ENCODE assay signal across 22 cellular contexts in genomic region chr7:75024922-75025321, GRCh38. TPM values are rescaled to one million over a fixed set of nuclear protein-coding genes. Genes with fewer than 3 reads are reported as not detected.
DNase-seq lines count a peak whose midpoint lies in the region; ATAC-seq, FAIRE-seq and TF ChIP-seq lines count a peak whose summit lies in the region.
"Had no signal": no experiment of that assay in that cellular context is flagged by ENCODE, and none has a peak within 500 bp of the region (broad histone marks: within the 10 kb centered on the region; RNA-seq: fewer than 3 reads in every experiment).

No MANE protein-coding gene starts in this region.

- H3K14ac ChIP-seq in IMR-90 (replicated peaks; ENCODE audit: low read depth, low read length) = no peak overlapping the region

- no peak overlapping the region for H2BK120ac ChIP-seq in IMR-90 (ENCODE audit: low read depth, low read length)

- H3K27ac ChIP-seq in IMR-90 (ENCODE audit: insufficient read depth, low read length) = no peak overlapping the region
- H3K27ac ChIP-seq in K562 (ENCODE audit: extremely low read depth, low read depth, low read length) = no peak overlapping the region
- H3K27ac ChIP-seq in osteoblast (ENCODE audit: low read depth, low read length) = no peak overlapping the region
- H3K27ac ChIP-seq: GM23248, HL-60 had no signal

- dilution Hi-C loops in IMR-90 (cut with HindIII; ENCODE audit: low sequenced_read_pairs, unreplicated experiment) = no loop called here

- no peak overlapping the region for H2BK15ac ChIP-seq in IMR-90 (ENCODE audit: low read depth, low read length)

- no peak overlapping the region for H4K91ac ChIP-seq in IMR-90 (ENCODE audit: insufficient read depth, low read depth, low read length)

- no peak overlapping the region for H3K4ac ChIP-seq in IMR-90 (ENCODE audit: low read depth, low read length)

- TF ChIP-seq EP300 in K562 (IDR thresholded peaks at IDR 0.05; ENCODE audit: low read length) = no peak

- no peak for ATAC-seq in IMR-90 (ENCODE audit: low read depth)
- ATAC-seq in K562 = no peak
- ATAC-seq in HG02852 (IDR thresholded peaks at IDR 0.05; ENCODE audit: unreplicated experiment) = no peak
- ATAC-seq: GM12878 had no signal

- no peak overlapping the region for H3K4me2 ChIP-seq in IMR-90 (ENCODE audit: low read depth, low read length)
- H3K4me2 ChIP-seq in K562 (ENCODE audit: insufficient read depth, low read length) = no peak overlapping the region
- no peak overlapping the region for H3K4me2 ChIP-seq in osteoblast (ENCODE audit: insufficient read depth, low read length)

- H3K79me2 ChIP-seq in K562 (ENCODE audit: control insufficient read depth, insufficient read depth, low read length) (no peaks in the 10 kb centered on the region), osteoblast (ENCODE audit: insufficient read depth, low read length) (no peaks in the 10 kb centered on the region)

- in situ Hi-C loops in IMR-90 (cut with MboI; ENCODE audit: low sequenced_read_pairs) (loop anchor here (25.0 kb wide), 1 partner anchor 113 kb away; a partner anchor contains a TSS), K562 (cut with MboI) (loop anchor here (25.0 kb wide), 1 partner anchor 613 kb away; no protein-coding TSS in a partner anchor)

- H3K27me3 ChIP-seq in IMR-90 (ENCODE audit: control insufficient read depth, insufficient read depth, low read length) = no peaks in the 10 kb centered on the region
- no peaks in the 10 kb centered on the region for H3K27me3 ChIP-seq in K562 (ENCODE audit: control insufficient read depth in 2 of 2, insufficient read depth in 2 of 2, low read length in 2 of 2)
- H3K27me3 ChIP-seq in osteoblast (ENCODE audit: insufficient read depth, low read length) = no peaks in the 10 kb centered on the region
- H3K27me3 ChIP-seq: BE2C had no signal

- H3K23ac ChIP-seq in IMR-90 (ENCODE audit: low read depth, low read length) = no peak overlapping the region

- H3K56ac ChIP-seq in IMR-90 (ENCODE audit: extremely low read depth, insufficient read depth, low read length) = no peak overlapping the region

- no peaks in the 10 kb centered on the region for H4K20me1 ChIP-seq in IMR-90 (ENCODE audit: insufficient read depth, low read length)
- no peaks in the 10 kb centered on the region for H4K20me1 ChIP-seq in K562 (replicated peaks; ENCODE audit: control insufficient read depth, insufficient read depth, low read length)
- no peaks in the 10 kb centered on the region for H4K20me1 ChIP-seq in osteoblast (ENCODE audit: insufficient read depth, low read length)

- no peak overlapping the region for H2AK5ac ChIP-seq in IMR-90 (ENCODE audit: low read depth, low read length)

- TF ChIP-seq POLR2A in IMR-90 (IDR thresholded peaks at IDR 0.05; ENCODE audit: low read depth, low read length) (no peak), K562 (conservative IDR thresholded peaks at IDR 0.05) (no peak)

- POLR2A ChIA-PET in IMR-90 (lab: Charles Lee; ENCODE audit: unreplicated experiment) = no interaction called here
- POLR2A ChIA-PET in K562 (lab: Yijun Ruan, JAX) = interaction anchor here (0.6 to 1.4 kb wide), 4 partner anchors 8 to 22 kb away, joined by 3 to 5 read pairs (median 4); no protein-coding TSS in a partner anchor

- intact Hi-C loops in IMR-90 (cut with micrococcal nuclease) (no loop called here), K562 (cut with micrococcal nuclease) (no loop called here)

- WGBS in IMR-90 (ENCODE audit: extremely low coverage in 2 of 2, insufficient read length in 1 of 2), 2 experiments = 94% methylated on average over 6 of the region's 17 CpGs; no CpG with 5 or more reads in 1 of the 2 experiments
- 58% methylated on average over 16 of the region's 17 CpGs for WGBS in K562 (ENCODE audit: insufficient coverage, low coverage, missing lambda C conversion rate)

- DNase-seq in IMR-90 (no peak), K562 (ENCODE audit: extremely low read depth in 1 of 4, low spot score in 3 of 4) (peak in 1 of 4 experiments; percentile 8), osteoblast (ENCODE audit: insufficient read length, low spot score, missing footprints) (peak; percentile 72), NCI-H82 (lab: John Stamatoyannopoulos, UW) (no peak), ecto neural progenitor cell (ENCODE audit: low spot score) (no peak)
- DNase-seq: ACHN; BE2C; C1 segment of cervical spinal cord; CD4-positive, CD25-positive, alpha-beta regulatory T cell; CD8-positive, alpha-beta memory T cell; COR-L47; DMS 273 treated with DMSO at 0.1 percent for 48 hours; DMS53; DND-41; EL; GM23248; HCEC 1CT had no signal

- no peak overlapping the region for H2BK5ac ChIP-seq in IMR-90 (ENCODE audit: low read depth, low read length, poor library complexity, severe bottlenecking)

- H3K9ac ChIP-seq in IMR-90 (ENCODE audit: low read depth, low read length) (no peak overlapping the region), K562 (ENCODE audit: insufficient read depth in 1 of 2, low read depth in 2 of 2, low read length in 2 of 2) (peak overlapping the region in 1 of 2 experiments; percentile 66; a peak in 1 of 4 replicates)
- H3K9ac ChIP-seq: GM23248 had no signal

- H3K9me3 ChIP-seq in IMR-90 (ENCODE audit: control insufficient read depth, insufficient read depth, low read length) (no peaks in the 10 kb centered on the region), K562 (replicated peaks; ENCODE audit: control insufficient read depth, insufficient read depth, low read depth, low read length) (no peaks in the 10 kb centered on the region), osteoblast (ENCODE audit: low read depth, low read length) (no peaks in the 10 kb centered on the region)
- H3K9me3 ChIP-seq: BE2C had no signal

- H3K4me3 ChIP-seq in IMR-90 (ENCODE audit: insufficient read depth, low read depth, low read length) (no peak overlapping the region), K562 (no peak overlapping the region), osteoblast (ENCODE audit: insufficient read depth, low read length) (no peak overlapping the region)
- H3K4me3 ChIP-seq: GM12878, GM23248 had no signal

- no peak overlapping the region for H3K18ac ChIP-seq in IMR-90 (ENCODE audit: low read depth, low read length)

- H4K8ac ChIP-seq in IMR-90 (ENCODE audit: low read depth in 2 of 2, low read length in 2 of 2) = no peak overlapping the region

- BruUV-seq in IMR-90 (replicated peaks; lab: Mats Ljungman, UMichigan) = no TSS peak
- no TSS peak for BruUV-seq in K562 (replicated peaks; lab: Mats Ljungman, UMichigan)

- H2AK9ac ChIP-seq in IMR-90 (replicated peaks; ENCODE audit: low read depth, low read length, poor library complexity) = peak overlapping the region; percentile 42

- TF ChIP-seq CTCF in IMR-90 (conservative IDR thresholded peaks at IDR 0.05; ENCODE audit: low read depth, low read length) = no peak
- no peak for TF ChIP-seq CTCF in K562 (IDR thresholded peaks at IDR 0.05 in 2 of 3, conservative IDR thresholded peaks at IDR 0.05 in 1 of 3; ENCODE audit: insufficient read depth in 2 of 3, low read depth in 1 of 3, low read length in 3 of 3)
- TF ChIP-seq CTCF in osteoblast (IDR thresholded peaks at IDR 0.05; ENCODE audit: extremely low read depth, low read depth, low read length) = no peak

- no peak for FAIRE-seq in K562 (lab: Jason Lieb, UNC)
- FAIRE-seq: A204.1, GM12878, GM19239 had no signal

- H4K5ac ChIP-seq in IMR-90 (ENCODE audit: low read depth, low read length) = no peak overlapping the region

- no peaks in the 10 kb centered on the region for H3K4me1 ChIP-seq in IMR-90 (ENCODE audit: control insufficient read depth, insufficient read depth, low read length)
- H3K4me1 ChIP-seq in K562 (replicated peaks in 1 of 2; ENCODE audit: control insufficient read depth in 2 of 2, insufficient read depth in 2 of 2, low read length in 2 of 2) = peaks cover 0 to 11% of the 10 kb centered on the region in 2 experiments; a peak in 2 of 5 replicates
- no peaks in the 10 kb centered on the region for H3K4me1 ChIP-seq in osteoblast (ENCODE audit: insufficient read depth, low read length)
- H3K4me1 ChIP-seq: BE2C had no signal

- peaks cover 28% of the 10 kb centered on the region for H3K36me3 ChIP-seq in IMR-90 (ENCODE audit: control insufficient read depth, insufficient read depth, low read length)
- no peaks in the 10 kb centered on the region for H3K36me3 ChIP-seq in K562 (ENCODE audit: control insufficient read depth, insufficient read depth, low read length)
- H3K36me3 ChIP-seq in osteoblast (ENCODE audit: insufficient read depth, low read length) = no peaks in the 10 kb centered on the region
- H3K36me3 ChIP-seq: BE2C had no signal

- no peak overlapping the region for H2BK20ac ChIP-seq in IMR-90 (ENCODE audit: low read depth, low read length)

- H2AFZ ChIP-seq in IMR-90 (replicated peaks; ENCODE audit: low read length, poor library complexity) (no peak overlapping the region), K562 (ENCODE audit: low read depth, low read length) (no peak overlapping the region), osteoblast (ENCODE audit: low read length) (no peak overlapping the region)
- H2AFZ ChIP-seq: GM23248 had no signal

- H3K9me1 ChIP-seq in IMR-90 (ENCODE audit: insufficient read depth, low read length) (no peaks in the 10 kb centered on the region; the same call in 1 of the 2 replicates), K562 (ENCODE audit: control insufficient read depth, insufficient read depth, low read length) (no peaks in the 10 kb centered on the region)

- H3K79me1 ChIP-seq in IMR-90 (ENCODE audit: low read depth in 1 of 2, low read length in 2 of 2) = no peaks in the 10 kb centered on the region

- TF ChIP-seq RAD21 in IMR-90 (IDR thresholded peaks at IDR 0.05; ENCODE audit: low read length) = no peak
- no peak for TF ChIP-seq RAD21 in K562 (CRISPR knock-in tag; conservative IDR thresholded peaks at IDR 0.05 in 1 of 2, IDR thresholded peaks at IDR 0.05 in 1 of 2)

- CTCF ChIA-PET in IMR-90 (lab: Yijun Ruan, JAX) = no interaction called here
- CTCF ChIA-PET in K562 (lab: Yijun Ruan, JAX; ENCODE audit: low intra/inter-chr PET ratio) = no interaction called here

RNA-seq across cellular contexts. Expression of gene RCC1L, which starts 48.7 kb away (rescaled TPM):
- total RNA-seq in IMR-90 (2012; rRNA removed) (48.2 and 57.2 TPM in 2 replicates), K562 (2014; rRNA removed) (103 TPM in 2 replicates), K562 (2014; rRNA removed; fragmentation: Illumina TruSeq; extraction: Trizol) (54.8 and 61.6 TPM in 2 replicates), K562 (2015; rRNA removed; fragmentation: Illumina TruSeq; extraction: Trizol) (63.5 and 64.7 TPM in 2 replicates), K562 (2021) (97.2 and 104 TPM in 2 replicates), osteoblast (42.7 and 46.0 TPM in 2 replicates)
- polyA plus RNA-seq in IMR-90 (2012; rRNA removed) (36.0 and 43.3 TPM in 2 replicates), K562 (2011; rRNA removed) (58.2 and 75.8 TPM in 2 replicates), K562 (2014; fragmentation: Illumina TruSeq; extraction: Trizol) (87.3 and 95.3 TPM in 2 replicates), K562 (2014; fragmentation: Nextera tagmentation; extraction: Ambion mirVana) (1 to 10 TPM; 1.6 to 4.0 TPM), K562 (2014; rRNA removed) (88.8 and 89.8 TPM in 2 replicates)
- 46.6 and 63.4 TPM in 2 replicates for polyA plus RNA-seq in IMR-90 (2012; cell fraction: cytosol; rRNA removed)
- polyA plus RNA-seq in IMR-90 (2012; cell fraction: nucleus; rRNA removed; ENCODE audit: low replicate concordance) = 28.6 and 29.2 TPM in 2 replicates
- 40.0 and 67.1 TPM in 2 replicates for total RNA-seq in K562 (2011; cell fraction: chromatin; rRNA removed; ENCODE audit: low replicate concordance)
- 37.7 and 41.1 TPM in 2 replicates for total RNA-seq in K562 (2011; cell fraction: nucleolus; rRNA removed)
- total RNA-seq in K562 (2011; cell fraction: nucleoplasm; rRNA removed) = 32.6 and 36.3 TPM in 2 replicates
- 52.0 and 58.7 TPM in 2 replicates for polyA plus RNA-seq in K562 (2011; cell fraction: cytosol; rRNA removed)
- 32.6 and 33.3 TPM in 2 replicates for polyA plus RNA-seq in K562 (2011; cell fraction: nucleus; rRNA removed)
- polyA plus RNA-seq in K562 (2012) = 60.9 and 95.2 TPM in 2 replicates
- 35.3 and 51.6 TPM in 2 replicates for polyA minus RNA-seq in K562 (2011; rRNA and poly(A)+ RNA removed)
- polyA minus RNA-seq in K562 (2011; cell fraction: cytosol; rRNA and poly(A)+ RNA removed) = 14.3 and 22.3 TPM in 2 replicates
- 12.6 and 13.2 TPM in 2 replicates for polyA minus RNA-seq in K562 (2011; cell fraction: nucleus; rRNA and poly(A)+ RNA removed)
